In genomic region chr2:159942149-159942548, GRCh38 we compare ENCODE assay signal across 2 cellular contexts.
TF ChIP-seq lines count a peak whose summit lies in the region.

No MANE protein-coding gene starts in this region.

TF ChIP-seq in HepG2, 621 proteins besides CTCF, POLR2A, EP300 and RAD21:
- peak; percentile 17; the same call in 1 of the 2 replicates for TF ChIP-seq MAFF (IDR thresholded peaks at IDR 0.05; ENCODE audit: low read depth, low read length)
- TF ChIP-seq MAFK (conservative IDR thresholded peaks at IDR 0.05 in 1 of 2, IDR thresholded peaks at IDR 0.05 in 1 of 2; ENCODE audit: low read length in 2 of 2), result peak in 1 of 2 experiments; percentile 48; a peak in 2 of 4 replicates
- TF ChIP-seq JARID2 (CRISPR knock-in tag; IDR thresholded peaks at IDR 0.05; ENCODE audit: insufficient replicate concordance), result no peak

TF ChIP-seq in endothelial cell of umbilical vein, 7 proteins besides CTCF, POLR2A, EP300 and RAD21:
- no peak for TF ChIP-seq JUN (IDR thresholded peaks at IDR 0.05; ENCODE audit: borderline replicate concordance, insufficient read depth, insufficient read length, low read depth)
- no peak for TF ChIP-seq MYC (IDR thresholded peaks at IDR 0.05; ENCODE audit: low read depth, low read length)
- no peak for TF ChIP-seq POLR2AphosphoS5 (IDR thresholded peaks at IDR 0.05; ENCODE audit: insufficient read depth, low read depth, low read length)
- TF ChIP-seq MAX (IDR thresholded peaks at IDR 0.05; ENCODE audit: insufficient read depth, insufficient read length), result no peak
- no peak for TF ChIP-seq EZH2 (IDR thresholded peaks at IDR 0.05; ENCODE audit: borderline replicate concordance, low read depth, low read length, severe bottlenecking)
- TF ChIP-seq FOS (IDR thresholded peaks at IDR 0.05; ENCODE audit: borderline replicate concordance, insufficient read depth, low read length), result no peak
- no peak for TF ChIP-seq GATA2 (IDR thresholded peaks at IDR 0.05; ENCODE audit: insufficient read depth, insufficient read length, low read depth, low read length)
TF ChIP-seq in endothelial cell of umbilical vein: peak in this region for 0.
